Comparison of ENCODE assay signal across 1 cellular context in the genomic region with DNA sequence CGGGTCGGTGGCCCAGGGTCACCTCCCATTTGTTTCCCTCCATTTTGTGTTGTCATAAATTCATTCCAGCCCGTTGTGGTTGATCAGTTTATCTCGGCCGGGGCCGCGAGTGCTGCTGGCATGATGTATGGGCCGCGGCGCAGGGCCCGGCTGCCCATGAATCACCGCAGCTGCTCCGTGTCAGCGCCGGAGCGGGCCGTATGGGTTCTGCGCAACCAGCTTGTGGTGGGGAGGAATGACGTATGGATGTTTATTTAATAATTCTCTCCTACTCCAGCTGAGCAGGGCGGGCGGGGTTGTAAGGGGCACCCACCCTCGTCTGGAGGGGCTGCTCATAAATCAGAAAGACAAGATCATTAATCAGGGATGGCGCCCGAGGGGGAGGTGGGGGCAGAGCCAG.
TF ChIP-seq lines count a peak whose summit lies in the region.

No MANE protein-coding gene starts in this region.

TF ChIP-seq in HepG2, 621 proteins besides CTCF, POLR2A, EP300 and RAD21:
- TF ChIP-seq RFX1 (IDR thresholded peaks at IDR 0.05) (no peak), AGO2 (optimal IDR thresholded peaks at IDR 0.05; ENCODE audit: low read depth, low read length) (peak; percentile 41)
- TF ChIP-seq, protein P1, sequence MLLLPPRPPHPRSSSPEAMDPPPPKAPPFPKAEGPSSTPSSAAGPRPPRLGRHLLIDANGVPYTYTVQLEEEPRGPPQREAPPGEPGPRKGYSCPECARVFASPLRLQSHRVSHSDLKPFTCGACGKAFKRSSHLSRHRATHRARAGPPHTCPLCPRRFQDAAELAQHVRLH (CRISPR knock-in tag; IDR thresholded peaks at IDR 0.05; ENCODE audit: borderline replicate concordance, low read depth), result no peak
